8 cellular contexts compared by ENCODE assay signal in genomic region chr19:55461259-55461973, GRCh38. TPM values are rescaled to one million over a fixed set of nuclear protein-coding genes. Genes with fewer than 3 reads are reported as not detected.
DNase-seq lines count a peak whose midpoint lies in the region; ATAC-seq, FAIRE-seq and TF ChIP-seq lines count a peak whose summit lies in the region.

ISOC2 (minus strand) TSS chr19:55461642; CDS start chr19:55456486, 5,156 bp downstream.

- no peaks in the 10 kb centered on the region for H3K36me3 Mint-ChIP-seq in endothelial cell (ENCODE audit: low read depth, unreplicated experiment)
- H3K36me3 Mint-ChIP-seq in mesothelial cell of epicardium = no peaks in the 10 kb centered on the region

- ATAC-seq in GM21526 (IDR thresholded peaks at IDR 0.05; ENCODE audit: low FRiP score, unreplicated experiment) = peak; percentile 89

- peak within 1 kb of the TSS; percentile 43 for H3K27ac Mint-ChIP-seq in endothelial cell (ENCODE audit: unreplicated experiment)
- peak within 1 kb of the TSS; percentile 91 for H3K27ac Mint-ChIP-seq in mesothelial cell of epicardium

- H3K4me2 ChIP-seq in OCI-LY7 (ENCODE audit: low read length) = peak within 1 kb of the TSS; percentile 92

- POLR2A ChIA-PET in OCI-LY7 (lab: Charles Lee) = interaction anchor here (0.6 to 1.0 kb wide), 4 partner anchors 14 to 163 kb away, joined by 3 to 4 read pairs (median 3); partner anchors contain the start of gene ZNF784

- peak within 1 kb of the TSS; percentile 63; the same call in 1 of the 2 replicates for H2AFZ ChIP-seq in OCI-LY7 (ENCODE audit: low read length)

- CTCF ChIA-PET in OCI-LY7 (lab: Charles Lee; ENCODE audit: unreplicated experiment) = interaction anchor here (1.0 kb wide), 1 partner anchor 42 kb away, joined by 5 read pairs; no protein-coding TSS in a partner anchor

- peaks cover 8% of the 10 kb centered on the region; the same call in 1 of the 2 replicates for H3K79me2 ChIP-seq in OCI-LY7 (ENCODE audit: insufficient read depth, low read depth, low read length)

- DNase-seq in D721Med (ENCODE audit: insufficient read length, low spot score) (peak; percentile 91), HuH-7.5 (ENCODE audit: low spot score) (peak; percentile 99), OCI-LY7 (ENCODE audit: low spot score) (peak; percentile 100), activated T-cell treated with anti-CD3 and anti-CD28 coated beads for 1 hour (ENCODE audit: low read depth) (peak; percentile 100), endothelial cell (ENCODE audit: low spot score) (peak; percentile 100), mesothelial cell of epicardium (ENCODE audit: low spot score in 2 of 2, unreplicated experiment in 2 of 2) (peak; percentile 99 to 100)
- DNase-seq in stimulated activated CD8-positive, alpha-beta memory T cell treated with anti-CD3 and anti-CD28 coated beads, Interleukin-15, amount 100 ng/mL, for 48 hours (ENCODE audit: low read depth in 2 of 2) = peak; percentile 100

- peaks cover 17% of the 10 kb centered on the region for H3K4me1 ChIP-seq in OCI-LY7 (ENCODE audit: insufficient read depth, low read length, poor library complexity, severe bottlenecking)

- FAIRE-seq in D721Med (lab: Jason Lieb, UNC) = no peak

- peak within 1 kb of the TSS; percentile 94 for H3K4me3 ChIP-seq in OCI-LY7 (ENCODE audit: low read depth, low read length, poor library complexity, severe bottlenecking)

- no peaks in the 10 kb centered on the region for H3K9me3 ChIP-seq in OCI-LY7 (ENCODE audit: low read length)

- TSS peak; percentile 85 for BruUV-seq in OCI-LY7 (replicated peaks; lab: Mats Ljungman, UMichigan)

- H3K9me2 ChIP-seq in OCI-LY7 (ENCODE audit: insufficient read depth, low read length) = no peaks in the 10 kb centered on the region

- H3K4me1 Mint-ChIP-seq in endothelial cell (ENCODE audit: unreplicated experiment) = no peaks in the 10 kb centered on the region
- H3K4me1 Mint-ChIP-seq in mesothelial cell of epicardium = peaks cover 26% of the 10 kb centered on the region

- peaks cover 11% of the 10 kb centered on the region for H3K27me3 Mint-ChIP-seq in endothelial cell (ENCODE audit: unreplicated experiment)
- H3K27me3 Mint-ChIP-seq in mesothelial cell of epicardium (ENCODE audit: low read depth) = peaks cover 37% of the 10 kb centered on the region

- H4K20me1 ChIP-seq in OCI-LY7 (ENCODE audit: insufficient read depth, low read length) = no peaks in the 10 kb centered on the region

- TF ChIP-seq CTCF in D721Med (IDR thresholded peaks at IDR 0.05; ENCODE audit: insufficient read depth, missing control alignments) = no peak
- no peak for TF ChIP-seq CTCF in OCI-LY7 (conservative IDR thresholded peaks at IDR 0.05; ENCODE audit: low read length)
- no peak for TF ChIP-seq CTCF in endothelial cell (IDR thresholded peaks at IDR 0.05; ENCODE audit: unreplicated experiment)
- TF ChIP-seq CTCF in mesothelial cell of epicardium (IDR thresholded peaks at IDR 0.05; ENCODE audit: unreplicated experiment) = no peak

- H3K36me3 ChIP-seq in OCI-LY7 (ENCODE audit: insufficient read depth, low read length) = no peaks in the 10 kb centered on the region

- peak within 1 kb of the TSS; percentile 75 for H3K27ac ChIP-seq in OCI-LY7 (ENCODE audit: low read depth, low read length, poor library complexity, severe bottlenecking)

- intact Hi-C loops in OCI-LY7 (cut with micrococcal nuclease; ENCODE audit: unreplicated experiment) = no loop called here

- no peaks in the 10 kb centered on the region for H3K9me3 Mint-ChIP-seq in endothelial cell (ENCODE audit: unreplicated experiment)
- H3K9me3 Mint-ChIP-seq in mesothelial cell of epicardium = no peaks in the 10 kb centered on the region

- H3K4me3 Mint-ChIP-seq in endothelial cell (ENCODE audit: unreplicated experiment) = peak within 1 kb of the TSS; percentile 90
- H3K4me3 Mint-ChIP-seq in mesothelial cell of epicardium = peak within 1 kb of the TSS; percentile 79

RNA-seq across cellular contexts. Expression of gene ISOC2, which starts in this region (rescaled TPM):
- total RNA-seq in OCI-LY7 (2014; rRNA removed; shearing (Covaris generic)) = 89.5 and 115 TPM in 2 replicates
- 37.0 and 37.7 TPM in 2 replicates for total RNA-seq in OCI-LY7 (2022)
- total RNA-seq in endothelial cell (ENCODE audit: unreplicated experiment) = 20.2 TPM
- total RNA-seq in mesothelial cell of epicardium = 35.0 to 39.2 TPM (median 38.6 TPM) in 3 replicates

Comparison
In these comparisons a context has a peak if more than half of its experiments do, and no peak if none do; other contexts are left out.
1. Peak in every context shown above with its lines: DNase-seq, ATAC-seq, H3K4me3 ChIP-seq and H3K27ac ChIP-seq.